In genomic region chr2:143397886-143398614, GRCh38 we compare ENCODE assay signal across 1 cellular context.
TF ChIP-seq lines count a peak whose summit lies in the region.

No MANE protein-coding gene starts in this region.

TF ChIP-seq in HEK293, 187 proteins besides CTCF, POLR2A, EP300 and RAD21 (continued from another document):
- TF ChIP-seq, protein P1, sequence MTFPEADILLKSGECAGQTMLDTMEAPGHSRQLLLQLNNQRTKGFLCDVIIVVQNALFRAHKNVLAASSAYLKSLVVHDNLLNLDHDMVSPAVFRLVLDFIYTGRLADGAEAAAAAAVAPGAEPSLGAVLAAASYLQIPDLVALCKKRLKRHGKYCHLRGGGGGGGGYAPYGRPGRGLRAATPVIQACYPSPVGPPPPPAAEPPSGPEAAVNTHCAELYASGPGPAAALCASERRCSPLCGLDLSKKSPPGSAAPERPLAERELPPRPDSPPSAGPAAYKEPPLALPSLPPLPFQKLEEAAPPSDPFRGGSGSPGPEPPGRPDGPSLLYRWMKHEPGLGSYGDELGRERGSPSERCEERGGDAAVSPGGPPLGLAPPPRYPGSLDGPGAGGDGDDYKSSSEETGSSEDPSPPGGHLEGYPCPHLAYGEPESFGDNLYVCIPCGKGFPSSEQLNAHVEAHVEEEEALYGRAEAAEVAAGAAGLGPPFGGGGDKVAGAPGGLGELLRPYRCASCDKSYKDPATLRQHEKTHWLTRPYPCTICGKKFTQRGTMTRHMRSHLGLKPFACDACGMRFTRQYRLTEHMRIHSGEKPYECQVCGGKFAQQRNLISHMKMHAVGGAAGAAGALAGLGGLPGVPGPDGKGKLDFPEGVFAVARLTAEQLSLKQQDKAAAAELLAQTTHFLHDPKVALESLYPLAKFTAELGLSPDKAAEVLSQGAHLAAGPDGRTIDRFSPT (tag by site-specific recombination; IDR thresholded peaks at IDR 0.05): peak; percentile 11; the same call in 1 of the 2 replicates
- TF ChIP-seq ZNF501 (tag by site-specific recombination; IDR thresholded peaks at IDR 0.05) (no peak), SP3 (tag by site-specific recombination; IDR thresholded peaks at IDR 0.05) (no peak), WT1 (tag by site-specific recombination; IDR thresholded peaks at IDR 0.05) (peak; percentile 76), ZXDB (tag by site-specific recombination; IDR thresholded peaks at IDR 0.05) (no peak), ZFHX2 (tag by site-specific recombination; conservative IDR thresholded peaks at IDR 0.05) (peak; percentile 38; the same call in 1 of the 2 replicates), MYNN (tag by site-specific recombination; IDR thresholded peaks at IDR 0.05; ENCODE audit: borderline replicate concordance) (peak; percentile 64; the same call in 1 of the 2 replicates), ZNF10 (tag by site-specific recombination; IDR thresholded peaks at IDR 0.05) (0 out of 2 replicates have a peak, but pooled peaks have one; percentile 22)
